1 cellular context compared by ENCODE assay signal in the genomic region with DNA sequence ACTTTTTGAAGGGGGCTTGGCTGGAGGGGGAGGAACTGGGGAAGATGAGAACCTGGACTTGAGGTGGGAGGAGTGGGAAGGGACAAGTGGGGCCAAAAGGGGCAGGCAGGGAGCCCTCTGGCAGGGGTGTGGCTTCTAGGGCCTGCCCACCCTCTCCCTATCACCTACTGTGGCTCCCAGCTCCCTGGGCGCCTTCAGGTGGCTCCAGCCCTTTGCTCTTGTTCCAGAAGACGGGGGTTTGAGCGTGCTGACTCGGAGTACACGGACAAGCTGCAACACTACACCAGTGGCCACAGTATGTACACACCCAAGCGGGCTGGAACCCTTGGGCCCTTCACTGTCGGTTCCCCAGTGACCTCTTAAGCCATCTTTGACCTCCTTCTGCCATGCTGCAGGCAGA.
TF ChIP-seq lines count a peak whose summit lies in the region.

No MANE protein-coding gene starts in this region.

TF ChIP-seq in HEK293, 187 proteins besides CTCF, POLR2A, EP300 and RAD21 (continued from another document):
- TF ChIP-seq PRDM2 (tag by site-specific recombination; IDR thresholded peaks at IDR 0.05; ENCODE audit: borderline replicate concordance) (no peak), ZNF701 (tag by site-specific recombination; IDR thresholded peaks at IDR 0.05) (no peak), SCRT1 (tag by site-specific recombination; IDR thresholded peaks at IDR 0.05; ENCODE audit: borderline replicate concordance) (no peak), KLF8 (tag by site-specific recombination; IDR thresholded peaks at IDR 0.05) (no peak), ZNF777 (tag by site-specific recombination; IDR thresholded peaks at IDR 0.05; ENCODE audit: borderline replicate concordance) (no peak), ZSCAN23 (tag by site-specific recombination; IDR thresholded peaks at IDR 0.05) (no peak), ZNF16 (tag by site-specific recombination; IDR thresholded peaks at IDR 0.05; ENCODE audit: low read depth) (peak; percentile 74), ZNF76 (tag by site-specific recombination; IDR thresholded peaks at IDR 0.05; ENCODE audit: borderline replicate concordance, low read depth) (no peak), ZFP3 (tag by site-specific recombination; IDR thresholded peaks at IDR 0.05; ENCODE audit: low read depth) (no peak)
